In genomic region chr2:171956135-171956830, GRCh38 we compare ENCODE assay signal across 15 cellular contexts. TPM values are rescaled to one million over a fixed set of nuclear protein-coding genes. Genes with fewer than 3 reads are reported as not detected.
DNase-seq lines count a peak whose midpoint lies in the region; ATAC-seq and TF ChIP-seq lines count a peak whose summit lies in the region.
"Had no signal": no experiment of that assay in that cellular context is flagged by ENCODE, and none has a peak within 500 bp of the region (broad histone marks: within the 10 kb centered on the region; RNA-seq: fewer than 3 reads in every experiment).

No MANE protein-coding gene starts in this region.

- H3K79me1 ChIP-seq in IMR-90 (ENCODE audit: low read depth in 1 of 2, low read length in 2 of 2), result peaks cover 15 to 44% of the 10 kb centered on the region in 2 experiments

- H3K4me3 ChIP-seq in A673 (ENCODE audit: low read depth, low read length, poor library complexity, severe bottlenecking) (no peak overlapping the region), IMR-90 (ENCODE audit: insufficient read depth, low read depth, low read length) (no peak overlapping the region), left lung (no peak overlapping the region)
- H3K4me3 ChIP-seq: coronary artery, tibial artery had no signal

- no peak overlapping the region for H3K18ac ChIP-seq in IMR-90 (ENCODE audit: low read depth, low read length)

- 0 out of 2 replicates have a peak overlapping the region, but pooled peaks have one; percentile 24 for H3K14ac ChIP-seq in IMR-90 (replicated peaks; ENCODE audit: low read depth, low read length)

- peak overlapping the region; percentile 82; the same call in 1 of the 2 replicates for H2AK5ac ChIP-seq in IMR-90 (ENCODE audit: low read depth, low read length)

- in situ Hi-C loops in IMR-90 (cut with MboI; ENCODE audit: low sequenced_read_pairs), result no loop called here

- no peak for TF ChIP-seq CTCF in A673 (conservative IDR thresholded peaks at IDR 0.05; ENCODE audit: low read depth, low read length)
- no peak for TF ChIP-seq CTCF in IMR-90 (conservative IDR thresholded peaks at IDR 0.05; ENCODE audit: low read depth, low read length)
- TF ChIP-seq CTCF in left lung (IDR thresholded peaks at IDR 0.05), result no peak

- no peak overlapping the region for H2AFZ ChIP-seq in IMR-90 (replicated peaks; ENCODE audit: low read length, poor library complexity)

- no peak overlapping the region for H4K91ac ChIP-seq in IMR-90 (ENCODE audit: insufficient read depth, low read depth, low read length)

- H3K9me1 ChIP-seq in IMR-90 (ENCODE audit: insufficient read depth, low read length), result peaks cover 11% of the 10 kb centered on the region

- no peak for TF ChIP-seq POLR2A in IMR-90 (IDR thresholded peaks at IDR 0.05; ENCODE audit: low read depth, low read length)

- WGBS in IMR-90 (ENCODE audit: extremely low coverage in 2 of 2, insufficient read length in 1 of 2), 2 experiments, result no CpG with 5 or more reads among the region's 7 CpGs

- H3K4me1 ChIP-seq in A673 (ENCODE audit: insufficient read depth, low read length, poor library complexity, severe bottlenecking) (peaks cover 10% of the 10 kb centered on the region), IMR-90 (ENCODE audit: control insufficient read depth, insufficient read depth, low read length) (peaks cover 16% of the 10 kb centered on the region), left lung (peaks cover 0 to 50% of the 10 kb centered on the region in 2 donors)

- no peak overlapping the region for H4K5ac ChIP-seq in IMR-90 (ENCODE audit: low read depth, low read length)

- H3K4ac ChIP-seq in IMR-90 (ENCODE audit: low read depth, low read length), result no peak overlapping the region

- H3K36me3 Mint-ChIP-seq in effector memory CD8-positive, alpha-beta T cell (ENCODE audit: insufficient read depth), result peaks cover 18% of the 10 kb centered on the region
- H3K36me3 Mint-ChIP-seq in activated T-cell treated with anti-CD3 and anti-CD28 coated beads, Interleukin-2, amount 50 U/mL, for 4 hours (ENCODE audit: insufficient read depth), result peaks cover 14% of the 10 kb centered on the region

- H3K23ac ChIP-seq in IMR-90 (ENCODE audit: low read depth, low read length), result no peak overlapping the region

- no peak overlapping the region for H2BK20ac ChIP-seq in IMR-90 (ENCODE audit: low read depth, low read length)

- H4K20me1 ChIP-seq in IMR-90 (ENCODE audit: insufficient read depth, low read length), result no peaks in the 10 kb centered on the region; the same call in 1 of the 2 replicates

- no peak overlapping the region for H3K4me2 ChIP-seq in IMR-90 (ENCODE audit: low read depth, low read length)

- no peak overlapping the region for H2BK120ac ChIP-seq in IMR-90 (ENCODE audit: low read depth, low read length)

- no peaks in the 10 kb centered on the region for H3K9me3 Mint-ChIP-seq in effector memory CD8-positive, alpha-beta T cell
- no peaks in the 10 kb centered on the region for H3K9me3 Mint-ChIP-seq in activated T-cell treated with anti-CD3 and anti-CD28 coated beads, Interleukin-2, amount 50 U/mL, for 4 hours
- H3K9me3 Mint-ChIP-seq: activated T-helper 17 cell treated with anti-CD3 and anti-CD28 coated beads, Interleukin-2, amount 50 U/mL, for 72 hours had no signal

- DNase-seq in A673 (ENCODE audit: low spot score) (peak; percentile 12), IMR-90 (no peak), UCSD-AML1 (lab: John Stamatoyannopoulos, UW; ENCODE audit: unreplicated experiment) (peak; percentile 37), left lung (no peak), C1 segment of cervical spinal cord (lab: John Stamatoyannopoulos, UW) (no peak)
- DNase-seq in effector memory CD8-positive, alpha-beta T cell, result no peak
- DNase-seq in activated T-cell treated with anti-CD3 and anti-CD28 coated beads, Interleukin-2, amount 50 U/mL, for 4 hours, result no peak
- DNase-seq: DMS153; NCI-H1694; stimulated activated CD4-positive, alpha-beta T cell treated with anti-CD3 and anti-CD28 coated beads, Interleukin-2, amount 100 ng/mL, for 24 hours; stimulated activated CD8-positive, alpha-beta memory T cell treated with anti-CD3 and anti-CD28 coated beads, Interleukin-4, amount 100 ng/mL, for 48 hours; tibial artery had no signal

- no peak overlapping the region for H4K8ac ChIP-seq in IMR-90 (ENCODE audit: low read depth in 2 of 2, low read length in 2 of 2)

- dilution Hi-C loops in IMR-90 (cut with HindIII; ENCODE audit: low sequenced_read_pairs, unreplicated experiment), result no loop called here

- H3K27ac ChIP-seq in A673 (ENCODE audit: low read depth, low read length, poor library complexity, severe bottlenecking) (no peak overlapping the region), IMR-90 (ENCODE audit: insufficient read depth, low read length) (no peak overlapping the region), left lung (peak overlapping the region in 1 of 2 donors; percentile 94)
- H3K27ac ChIP-seq: coronary artery, tibial artery had no signal

- POLR2A ChIA-PET in A673 (lab: Charles Lee; ENCODE audit: low non-redundant PET) (interaction anchor here (0.6 kb wide), 1 partner anchor 100 kb away, joined by 3 read pairs; no protein-coding TSS in a partner anchor), IMR-90 (lab: Charles Lee; ENCODE audit: unreplicated experiment) (no interaction called here)

- no peak overlapping the region for H2AK9ac ChIP-seq in IMR-90 (replicated peaks; ENCODE audit: low read depth, low read length, poor library complexity)

- H3K27ac Mint-ChIP-seq in effector memory CD8-positive, alpha-beta T cell, result no peak overlapping the region
- H3K27ac Mint-ChIP-seq: activated T-helper 17 cell treated with anti-CD3 and anti-CD28 coated beads, Interleukin-2, amount 50 U/mL, for 72 hours had no signal

- CTCF ChIA-PET in A673 (lab: Charles Lee) (no interaction called here), IMR-90 (lab: Yijun Ruan, JAX) (no interaction called here)

- H3K4me3 Mint-ChIP-seq in effector memory CD8-positive, alpha-beta T cell, result no peak overlapping the region
- no peak overlapping the region for H3K4me3 Mint-ChIP-seq in activated T-cell treated with anti-CD3 and anti-CD28 coated beads, Interleukin-2, amount 50 U/mL, for 4 hours
- H3K4me3 Mint-ChIP-seq: activated T-helper 17 cell treated with anti-CD3 and anti-CD28 coated beads, Interleukin-2, amount 50 U/mL, for 72 hours had no signal

- intact Hi-C loops in A673 (cut with micrococcal nuclease; ENCODE audit: unreplicated experiment), result loop anchor here (5.0 to 10.0 kb wide), 2 partner anchors 146 to 251 kb away; partner anchors contain the start of gene DLX2
- intact Hi-C loops in IMR-90 (cut with micrococcal nuclease), result no loop called here
- intact Hi-C loops in left lung (cut with DNase I), result no loop called here

- H3K9ac ChIP-seq in IMR-90 (ENCODE audit: low read depth, low read length), result no peak overlapping the region

- ATAC-seq in IMR-90 (ENCODE audit: low read depth) (no peak), left lung (peak; percentile 76), GM18861 (IDR thresholded peaks at IDR 0.05; ENCODE audit: unreplicated experiment) (no peak)
- no peak for ATAC-seq in effector memory CD8-positive, alpha-beta T cell (replicated peaks)
- ATAC-seq in activated T-cell treated with anti-CD3 and anti-CD28 coated beads, Interleukin-2, amount 50 U/mL, for 4 hours, result no peak
- ATAC-seq: activated T-helper 17 cell treated with anti-CD3 and anti-CD28 coated beads, Interleukin-2, amount 50 U/mL, for 72 hours had no signal

- no peaks in the 10 kb centered on the region for H3K27me3 ChIP-seq in A673 (replicated peaks; ENCODE audit: insufficient read depth, low read depth, low read length, poor library complexity)
- no peaks in the 10 kb centered on the region for H3K27me3 ChIP-seq in IMR-90 (ENCODE audit: control insufficient read depth, insufficient read depth, low read length)
- no peaks in the 10 kb centered on the region for H3K27me3 ChIP-seq in left lung
- H3K27me3 ChIP-seq: tibial artery had no signal

- no peaks in the 10 kb centered on the region for H3K9me3 ChIP-seq in A673 (ENCODE audit: low read depth, low read length, poor library complexity, severe bottlenecking)
- 0 out of 2 replicates have a peak, but pooled peaks cover 1% of the 10 kb centered on the region for H3K9me3 ChIP-seq in IMR-90 (ENCODE audit: control insufficient read depth, insufficient read depth, low read length)
- H3K9me3 ChIP-seq in left lung, result no peaks in the 10 kb centered on the region
- H3K9me3 ChIP-seq: tibial artery had no signal

- peaks cover 16 to 20% of the 10 kb centered on the region in 2 donors for H3K4me1 Mint-ChIP-seq in effector memory CD8-positive, alpha-beta T cell (ENCODE audit: low read depth in 2 of 2)
- H3K4me1 Mint-ChIP-seq in activated T-cell treated with anti-CD3 and anti-CD28 coated beads, Interleukin-2, amount 50 U/mL, for 4 hours (ENCODE audit: low read depth), result peaks cover 24% of the 10 kb centered on the region

- H3K27me3 Mint-ChIP-seq in effector memory CD8-positive, alpha-beta T cell, result no peaks in the 10 kb centered on the region
- no peaks in the 10 kb centered on the region for H3K27me3 Mint-ChIP-seq in activated T-cell treated with anti-CD3 and anti-CD28 coated beads, Interleukin-2, amount 50 U/mL, for 4 hours (ENCODE audit: low read depth)
- H3K27me3 Mint-ChIP-seq: activated T-helper 17 cell treated with anti-CD3 and anti-CD28 coated beads, Interleukin-2, amount 50 U/mL, for 72 hours had no signal

- H2BK15ac ChIP-seq in IMR-90 (ENCODE audit: low read depth, low read length), result no peak overlapping the region

- H3K36me3 ChIP-seq in A673 (ENCODE audit: insufficient read depth, low read length, poor library complexity, severe bottlenecking), result no peaks in the 10 kb centered on the region
- peaks cover 6% of the 10 kb centered on the region; the same call in 1 of the 2 replicates for H3K36me3 ChIP-seq in IMR-90 (ENCODE audit: control insufficient read depth, insufficient read depth, low read length)
- H3K36me3 ChIP-seq in left lung, result no peaks in the 10 kb centered on the region

- no peak overlapping the region for H3K56ac ChIP-seq in IMR-90 (ENCODE audit: extremely low read depth, insufficient read depth, low read length)

- H2BK5ac ChIP-seq in IMR-90 (ENCODE audit: low read depth, low read length, poor library complexity, severe bottlenecking), result no peak overlapping the region

- TF ChIP-seq RAD21 in IMR-90 (IDR thresholded peaks at IDR 0.05; ENCODE audit: low read length), result no peak

- BruUV-seq in A673 (replicated peaks; lab: Mats Ljungman, UMichigan) (no TSS peak), IMR-90 (replicated peaks; lab: Mats Ljungman, UMichigan) (no TSS peak)

RNA-seq across cellular contexts. Expression of gene HAT1, which starts 34.0 kb away (rescaled TPM):
- total RNA-seq in A673 (2021) (109 and 115 TPM in 2 replicates), IMR-90 (2012; rRNA removed) (24.4 and 49.2 TPM in 2 replicates), left lung (10 to 100 TPM; 29.7 to 41.0 TPM)
- polyA plus RNA-seq in IMR-90 (2012; rRNA removed), result 37.1 and 42.1 TPM in 2 replicates
- 2.7 and 5.7 TPM in 2 replicates for polyA plus RNA-seq in IMR-90 (2012; cell fraction: cytosol; rRNA removed)
- 0.76 and 8.1 TPM in 2 replicates for polyA plus RNA-seq in IMR-90 (2012; cell fraction: nucleus; rRNA removed; ENCODE audit: low replicate concordance)
- total RNA-seq in activated T-cell treated with anti-CD3 and anti-CD28 coated beads, Interleukin-2, amount 50 U/mL, for 4 hours, result 10 to 100 TPM; 75.7 to 77.6 (median 76.6) TPM

RNA-seq across cellular contexts. Expression of gene METAP1D, which starts 43.5 kb away (rescaled TPM):
- total RNA-seq in A673 (2021), result 11.8 and 12.7 TPM in 2 replicates
- total RNA-seq in IMR-90 (2012; rRNA removed), result 3.4 and 4.2 TPM in 2 replicates
- 5.5 TPM in 2 replicates for polyA plus RNA-seq in IMR-90 (2012; rRNA removed)
- polyA plus RNA-seq in IMR-90 (2012; cell fraction: cytosol; rRNA removed), result 1.3 and 2.0 TPM in 2 replicates
- 11.5 and 28.3 TPM in 2 replicates for polyA plus RNA-seq in IMR-90 (2012; cell fraction: nucleus; rRNA removed; ENCODE audit: low replicate concordance)
- total RNA-seq in left lung, result 1 to 10 TPM; 2.8 to 4.6 TPM
- total RNA-seq in activated T-cell treated with anti-CD3 and anti-CD28 coated beads, Interleukin-2, amount 50 U/mL, for 4 hours, result 1 to 10 TPM; 5.1 to 5.9 (median 5.1) TPM

Comparison
In these comparisons a context has a peak if more than half of its experiments do, and no peak if none do; other contexts are left out.
1. DNase-seq: peak in A673 (single experiment) and UCSD-AML1 (single experiment); none in IMR-90 (single experiment), left lung (0 of 2), C1 segment of cervical spinal cord (0 of 14), effector memory CD8-positive, alpha-beta T cell (0 of 3) and activated T-cell treated with anti-CD3 and anti-CD28 coated beads, Interleukin-2, amount 50 U/mL, for 4 hours (single experiment).